16 cellular contexts compared by ENCODE assay signal in genomic region chr1:40421348-40421693, GRCh38. TPM values are rescaled to one million over a fixed set of nuclear protein-coding genes. Genes with fewer than 3 reads are reported as not detected.
DNase-seq lines count a peak whose midpoint lies in the region; ATAC-seq and TF ChIP-seq lines count a peak whose summit lies in the region.
"Had no signal": no experiment of that assay in that cellular context is flagged by ENCODE, and none has a peak within 500 bp of the region (broad histone marks: within the 10 kb centered on the region; RNA-seq: fewer than 3 reads in every experiment).

No MANE protein-coding gene starts in this region.

- peak overlapping the region; percentile 52 to 77 for H3K27ac Mint-ChIP-seq in activated naive CD4-positive, alpha-beta T cell treated with anti-CD3 and anti-CD28 coated beads, Interleukin-2, amount 50 U/mL, for 72 hours

- H3K9me3 Mint-ChIP-seq in activated naive CD4-positive, alpha-beta T cell treated with anti-CD3 and anti-CD28 coated beads, Interleukin-2, amount 50 U/mL, for 72 hours: no peaks in the 10 kb centered on the region

- no peak overlapping the region for H3K4me3 ChIP-seq in foreskin fibroblast (ENCODE audit: low read depth in 1 of 2, low read length in 2 of 2)
- H3K4me3 ChIP-seq: SK-N-MC, transverse colon had no signal

- no peak for DNase-seq in activated naive CD4-positive, alpha-beta T cell treated with anti-CD3 and anti-CD28 coated beads, Interleukin-2, amount 50 U/mL, for 72 hours (ENCODE audit: low spot score in 2 of 2)
- no peak for DNase-seq in activated naive CD4-positive, alpha-beta T cell treated with Interleukin-2 at 50 U/mL for 16 hours
- peak; percentile 59 for DNase-seq in SKM-1 treated with dmso at 0.1 percent for 144 hours (lab: John Stamatoyannopoulos, UW; ENCODE audit: unreplicated experiment)
- DNase-seq in left lobe of liver (ENCODE audit: low spot score): no peak
- DNase-seq in substantia nigra (lab: John Stamatoyannopoulos, UW): peak in 24 of 49 donors; percentile 7 to 69 (median 26)
- no peak for DNase-seq in foreskin fibroblast
- DNase-seq in NCI-H524 treated with DMSO at 0.1 percent for 48 hours (lab: John Stamatoyannopoulos, UW): no peak
- DNase-seq: activated CD4-positive, alpha-beta T cell treated with anti-CD3 and anti-CD28 coated beads for 1 hour; activated T-cell treated with anti-CD3 and anti-CD28 coated beads, Interleukin-2, amount 50 U/mL, for 48 hours; mesenchymal stem cell; NCI-H1436 treated with DMSO at 0.1 percent for 48 hours; stimulated activated CD4-positive, alpha-beta T cell treated with anti-CD3 and anti-CD28 coated beads, Interleukin-15, amount 100 ng/mL, for 24 hours; transverse colon had no signal

- H3K36me3 Mint-ChIP-seq in activated naive CD4-positive, alpha-beta T cell treated with anti-CD3 and anti-CD28 coated beads, Interleukin-2, amount 50 U/mL, for 72 hours: peaks cover 36 to 82% of the 10 kb centered on the region in 2 donors

- no peak for ATAC-seq in activated naive CD4-positive, alpha-beta T cell treated with anti-CD3 and anti-CD28 coated beads, Interleukin-2, amount 50 U/mL, for 72 hours
- ATAC-seq in left lobe of liver (peak; percentile 18), HG03025 (IDR thresholded peaks at IDR 0.05; ENCODE audit: low FRiP score, unreplicated experiment) (no peak)

- TF ChIP-seq CTCF in foreskin fibroblast (IDR thresholded peaks at IDR 0.05; ENCODE audit: low read depth, low read length): no peak

- peak overlapping the region; percentile 68 for H3K27ac ChIP-seq in substantia nigra (ENCODE audit: low read depth, low read length, poor library complexity, severe bottlenecking)
- H3K27ac ChIP-seq: parathyroid adenoma, SK-N-MC, transverse colon had no signal

RNA-seq across cellular contexts. Expression of gene ZFP69B, which starts 29.0 kb away (rescaled TPM):
- total RNA-seq in activated naive CD4-positive, alpha-beta T cell treated with anti-CD3 and anti-CD28 coated beads, Interleukin-2, amount 50 U/mL, for 72 hours: 1 to 10 TPM; 1.6 to 6.9 TPM
- 0.55 TPM for total RNA-seq in left lobe of liver

RNA-seq across cellular contexts. Expression of gene SMAP2, which starts 47.8 kb away (rescaled TPM):
- total RNA-seq in activated naive CD4-positive, alpha-beta T cell treated with anti-CD3 and anti-CD28 coated beads, Interleukin-2, amount 50 U/mL, for 72 hours: 100 to 1,000 TPM; 229 to 299 TPM
- 36.4 TPM for total RNA-seq in left lobe of liver

RNA-seq across cellular contexts. Expression of gene ZFP69, which starts 55.8 kb away (rescaled TPM):
- total RNA-seq in activated naive CD4-positive, alpha-beta T cell treated with anti-CD3 and anti-CD28 coated beads, Interleukin-2, amount 50 U/mL, for 72 hours: 1 to 10 TPM in 1 of 2 donors, under 1 TPM in 1; 0.71 to 4.9 TPM
- 1.1 TPM for total RNA-seq in left lobe of liver
